Comparison of ENCODE assay signal across 9 cellular contexts in genomic region chr10:93894516-93895378, GRCh38. TPM values are rescaled to one million over a fixed set of nuclear protein-coding genes. Genes with fewer than 3 reads are reported as not detected.
DNase-seq lines count a peak whose midpoint lies in the region; ATAC-seq and TF ChIP-seq lines count a peak whose summit lies in the region.
"Had no signal": no experiment of that assay in that cellular context is flagged by ENCODE, and none has a peak within 500 bp of the region (broad histone marks: within the 10 kb centered on the region; RNA-seq: fewer than 3 reads in every experiment).

No MANE protein-coding gene starts in this region.

- no peaks in the 10 kb centered on the region for H3K9me2 ChIP-seq in PC-3 (replicated peaks; ENCODE audit: low read length)

- peak overlapping the region; percentile 72 for H3K4me3 Mint-ChIP-seq in natural killer cell

- no peak for TF ChIP-seq CTCF in PC-3 (conservative IDR thresholded peaks at IDR 0.05; ENCODE audit: low read depth, low read length)
- TF ChIP-seq CTCF in natural killer cell (IDR thresholded peaks at IDR 0.05): no peak

- H3K9me3 Mint-ChIP-seq in natural killer cell: no peaks in the 10 kb centered on the region

- TSS peak; percentile 47 for BruUV-seq in PC-3 (replicated peaks; lab: Mats Ljungman, UMichigan)

- CTCF ChIA-PET in PC-3 (lab: Charles Lee): no interaction called here

- intact Hi-C loops in PC-3 (cut with micrococcal nuclease) (no loop called here), natural killer cell (cut with micrococcal nuclease) (no loop called here)

- POLR2A ChIA-PET in PC-3 (lab: Charles Lee; ENCODE audit: unreplicated experiment): no interaction called here

- ATAC-seq in PC-3 (no peak), natural killer cell (no peak), GM18519 (IDR thresholded peaks at IDR 0.05; ENCODE audit: low FRiP score, unreplicated experiment) (no peak)

- peaks cover 16 to 24% of the 10 kb centered on the region in 2 donors for H3K27me3 Mint-ChIP-seq in natural killer cell (ENCODE audit: low read depth in 2 of 2)

- peak overlapping the region; percentile 94 for H3K4me3 ChIP-seq in PC-3 (ENCODE audit: low read length)
- peak overlapping the region; percentile 83 for H3K4me3 ChIP-seq in effector memory CD4-positive, alpha-beta T cell (ENCODE audit: insufficient read depth, low read depth, low read length, poor library complexity, severe bottlenecking)

- H4K20me1 ChIP-seq in PC-3 (ENCODE audit: low read length): no peaks in the 10 kb centered on the region

- peak overlapping the region in 1 of 2 donors; percentile 53 for H3K27ac Mint-ChIP-seq in natural killer cell

- H3K79me2 ChIP-seq in PC-3 (ENCODE audit: low read length): peaks cover 17% of the 10 kb centered on the region

- DNase-seq in activated T-cell treated with anti-CD3 and anti-CD28 coated beads, Interleukin-2, amount 50 U/mL, for 1 hour: peak; percentile 18
- DNase-seq in activated T-cell treated with anti-CD3 and anti-CD28 coated beads for 4 hours (no peak), PC-3 (no peak), natural killer cell (no peak), SKM-1 (lab: John Stamatoyannopoulos, UW; ENCODE audit: unreplicated experiment) (no peak), NCI-H510A treated with DMSO at 0.1 percent for 48 hours (lab: John Stamatoyannopoulos, UW) (no peak)
- no peak for DNase-seq in effector memory CD4-positive, alpha-beta T cell

- H3K4me1 ChIP-seq in PC-3 (ENCODE audit: insufficient read depth, low read length): peaks cover 12% of the 10 kb centered on the region; the same call in 1 of the 2 replicates
- H3K4me1 ChIP-seq in effector memory CD4-positive, alpha-beta T cell (ENCODE audit: control insufficient read depth, insufficient read depth, low read length, poor library complexity, severe bottlenecking): peaks cover 11% of the 10 kb centered on the region

- H3K36me3 ChIP-seq in PC-3 (ENCODE audit: low read depth, low read length): no peaks in the 10 kb centered on the region
- H3K36me3 ChIP-seq in effector memory CD4-positive, alpha-beta T cell (ENCODE audit: control insufficient read depth, insufficient read depth, low read length): no peaks in the 10 kb centered on the region

- H3K9me3 ChIP-seq in PC-3 (ENCODE audit: low read length): no peaks in the 10 kb centered on the region
- no peaks in the 10 kb centered on the region for H3K9me3 ChIP-seq in effector memory CD4-positive, alpha-beta T cell (ENCODE audit: control insufficient read depth, low read length)

- H3K4me2 ChIP-seq in PC-3 (ENCODE audit: low read length): peak overlapping the region; percentile 100

- H3K27me3 ChIP-seq in PC-3 (ENCODE audit: low read length): no peaks in the 10 kb centered on the region
- no peaks in the 10 kb centered on the region for H3K27me3 ChIP-seq in effector memory CD4-positive, alpha-beta T cell (replicated peaks; ENCODE audit: control insufficient read depth, insufficient read depth, low read length, poor library complexity, severe bottlenecking)

- peaks cover 10 to 14% of the 10 kb centered on the region in 2 donors for H3K4me1 Mint-ChIP-seq in natural killer cell

- no peaks in the 10 kb centered on the region for H3F3A ChIP-seq in PC-3 (ENCODE audit: low read length, unreplicated experiment)

- H3K9ac ChIP-seq in PC-3 (ENCODE audit: low read length): peak overlapping the region; percentile 80

- H2AFZ ChIP-seq in PC-3 (ENCODE audit: low read length): peak overlapping the region; percentile 100

- H3K36me3 Mint-ChIP-seq in natural killer cell: no peaks in the 10 kb centered on the region

- H3K27ac ChIP-seq in PC-3 (ENCODE audit: low read length): no peak overlapping the region
- H3K27ac ChIP-seq in effector memory CD4-positive, alpha-beta T cell (ENCODE audit: insufficient read depth, low read length, poor library complexity, severe bottlenecking): peak overlapping the region; percentile 45
- H3K27ac ChIP-seq: epithelial cell of prostate had no signal

RNA-seq across cellular contexts. Expression of gene SLC35G1, which starts 1.0 kb away (rescaled TPM):
- total RNA-seq in PC-3 (2014; rRNA removed): 4.1 and 6.9 TPM in 2 replicates
- 1 to 10 TPM in 2 of 3 donors, under 1 TPM in 1; 0.99 to 1.3 (median 1.1) TPM for total RNA-seq in natural killer cell
